ENCODE assay signal across 8 cellular contexts in the genomic region with DNA sequence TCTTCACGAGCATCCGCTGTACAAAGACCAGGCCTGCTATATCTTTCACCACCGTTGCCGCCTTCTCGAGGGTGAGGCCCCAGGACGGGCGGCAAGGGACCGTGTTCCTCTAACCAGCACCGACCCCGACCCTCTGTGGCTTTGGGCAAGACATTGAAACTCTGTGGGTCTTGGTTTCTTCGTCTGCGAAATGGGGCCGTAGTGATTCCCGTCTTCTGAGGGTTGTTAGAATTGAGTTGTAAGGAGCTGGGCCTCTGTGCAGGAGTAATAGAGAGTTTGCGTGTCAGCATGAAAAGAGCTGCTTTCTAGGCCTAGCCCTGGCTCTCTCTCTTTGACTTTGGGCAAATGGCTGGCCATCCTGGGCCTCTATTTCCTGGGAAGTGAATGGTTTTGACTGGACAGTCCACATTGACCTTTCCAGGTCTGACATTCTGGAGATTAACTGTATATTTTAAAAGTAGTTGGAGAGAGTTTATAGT. TPM values are rescaled to one million over a fixed set of nuclear protein-coding genes. Genes with fewer than 3 reads are reported as not detected.
DNase-seq lines count a peak whose midpoint lies in the region; ATAC-seq and TF ChIP-seq lines count a peak whose summit lies in the region.

No MANE protein-coding gene starts in this region.

- H3T11ph ChIP-seq in H9 (ENCODE audit: low read length): no peak overlapping the region

- no peaks in the 10 kb centered on the region for H3K9me3 ChIP-seq in H9 (ENCODE audit: control insufficient read depth, low read depth, low read length)
- no peaks in the 10 kb centered on the region for H3K9me3 ChIP-seq in gastrocnemius medialis

- H4K20me1 ChIP-seq in H9 (ENCODE audit: control insufficient read depth, insufficient read depth, insufficient read length): no peaks in the 10 kb centered on the region

- ATAC-seq in SK-N-SH treated with all-trans-retinoic acid at 6 μM for 48 hours (peak; percentile 33), foreskin keratinocyte (no peak), gastrocnemius medialis (peak in 1 of 2 donors; percentile 5), GM21360 (IDR thresholded peaks at IDR 0.05; ENCODE audit: unreplicated experiment) (no peak)

- intact Hi-C loops in CD14-positive monocyte (cut with micrococcal nuclease): no loop called here
- intact Hi-C loops in gastrocnemius medialis (cut with DNase I; ENCODE audit: low total_unique reads): loop anchor here (1.0 to 5.0 kb wide), 4 partner anchors 79 to 288 kb away; a partner anchor contains a TSS

- H2BK5ac ChIP-seq in H9 (ENCODE audit: insufficient read length, low read length): no peak overlapping the region

- H3K9me3 Mint-ChIP-seq in CD14-positive monocyte: peaks cover 0 to 2% (median 0%) of the 10 kb centered on the region in 7 donors
- no peaks in the 10 kb centered on the region; a peak in 1 of 5 replicates for H3K9me3 Mint-ChIP-seq in H9

- H3K14ac ChIP-seq in H9 (ENCODE audit: insufficient read depth, low read length): peak overlapping the region; percentile 77

- H3K27ac Mint-ChIP-seq in CD14-positive monocyte: peak overlapping the region; percentile 78 to 93 (median 85)
- H3K27ac Mint-ChIP-seq in H9: peak overlapping the region; percentile 44 to 99 (median 96); a peak in 5 of 7 replicates

- H3K36me3 Mint-ChIP-seq in CD14-positive monocyte (peaks cover 13 to 25% of the 10 kb centered on the region in 2 donors), H9 (ENCODE audit: insufficient read depth in 1 of 3, low read depth in 3 of 3) (peaks cover 14 to 30% (median 24%) of the 10 kb centered on the region in 3 experiments; a peak in 6 of 7 replicates)

- no peak overlapping the region for H4K5ac ChIP-seq in H9 (ENCODE audit: insufficient read length, low read depth, low read length)

- DNase-seq in CD14-positive monocyte (ENCODE audit: low spot score) (no peak), H9 (no peak), foreskin keratinocyte (peak in 1 of 2 donors; percentile 13), gastrocnemius medialis (no peak), NCI-H1417 treated with DMSO at 0.1 percent for 48 hours (lab: John Stamatoyannopoulos, UW) (no peak), COR-L47 (lab: John Stamatoyannopoulos, UW) (no peak)

- H3K27ac ChIP-seq in H9 (ENCODE audit: insufficient read length, low read depth, low read length) (no peak overlapping the region), foreskin keratinocyte (peak overlapping the region; percentile 72), gastrocnemius medialis (peak overlapping the region; percentile 93 to 97 (median 96))

- H3K4me1 Mint-ChIP-seq in CD14-positive monocyte: peaks cover 23% of the 10 kb centered on the region
- peaks cover 15 to 20% of the 10 kb centered on the region in 2 experiments for H3K4me1 Mint-ChIP-seq in H9

- peak overlapping the region; percentile 81 for H3K18ac ChIP-seq in H9 (ENCODE audit: insufficient read length, low read depth, low read length)

- in situ Hi-C loops in gastrocnemius medialis (cut with MboI; ENCODE audit: low sequenced_read_pairs in 4 of 4): loop anchor here in 1 of 4 donors (25.0 kb wide), 1 partner anchor 287 kb away; no protein-coding TSS in a partner anchor

- H4K91ac ChIP-seq in H9 (ENCODE audit: insufficient read length, low read depth, low read length): no peak overlapping the region

- H3K79me1 ChIP-seq in H9 (ENCODE audit: insufficient read depth, low read depth, low read length, poor library complexity, severe bottlenecking): peaks cover 5% of the 10 kb centered on the region

- TF ChIP-seq CTCF in CD14-positive monocyte (IDR thresholded peaks at IDR 0.05) (no peak), H9 (conservative IDR thresholded peaks at IDR 0.05) (no peak), foreskin keratinocyte (conservative IDR thresholded peaks at IDR 0.05) (no peak), gastrocnemius medialis (IDR thresholded peaks at IDR 0.05 in 4 of 5, conservative IDR thresholded peaks at IDR 0.05 in 1 of 5) (no peak)

- peak overlapping the region; percentile 94 to 100 (median 97) for H3K4me3 ChIP-seq in gastrocnemius medialis

- no peak overlapping the region for H2BK120ac ChIP-seq in H9 (ENCODE audit: low read depth, low read length, poor library complexity, severe bottlenecking)

- H3K23me2 ChIP-seq in H9 (ENCODE audit: insufficient read length, low read depth, low read length, poor library complexity, severe bottlenecking): peaks cover 12% of the 10 kb centered on the region

- H3K27me3 Mint-ChIP-seq in CD14-positive monocyte (ENCODE audit: low read depth in 3 of 3) (no peaks in the 10 kb centered on the region), H9 (ENCODE audit: low read depth) (peaks cover 3% of the 10 kb centered on the region; the same call in 1 of the 2 replicates)

- H3K23ac ChIP-seq in H9 (ENCODE audit: insufficient read length, low read depth, low read length): no peak overlapping the region

- no peak overlapping the region for H2BK15ac ChIP-seq in H9 (ENCODE audit: low read depth, low read length)

- H2AK5ac ChIP-seq in H9 (ENCODE audit: insufficient read length, low read length): no peak overlapping the region

- H3K4me3 Mint-ChIP-seq in CD14-positive monocyte (peak overlapping the region; percentile 90 to 94), H9 (peak overlapping the region; percentile 97 to 98)

- no peak for TF ChIP-seq POLR2A in gastrocnemius medialis (IDR thresholded peaks at IDR 0.05)

- H3K56ac ChIP-seq in H9 (ENCODE audit: insufficient read length, low read depth, low read length): no peak overlapping the region

- H3K27me3 ChIP-seq in H9 (ENCODE audit: insufficient read depth, low read length) (no peaks in the 10 kb centered on the region), foreskin keratinocyte (no peaks in the 10 kb centered on the region), gastrocnemius medialis (no peaks in the 10 kb centered on the region)

- H3K36me3 ChIP-seq in gastrocnemius medialis: peaks cover 0 to 23% of the 10 kb centered on the region in 2 donors

- no peak overlapping the region for H2BK12ac ChIP-seq in H9 (ENCODE audit: insufficient read length, low read depth, low read length)

- no peak overlapping the region for H2AFZ ChIP-seq in H9 (ENCODE audit: low read length)

- H4K8ac ChIP-seq in H9 (replicated peaks; ENCODE audit: insufficient read length, low read depth, low read length): no peak overlapping the region

- H3K4me2 ChIP-seq in H9 (ENCODE audit: insufficient read depth, insufficient read length, low read length): peak overlapping the region; percentile 92

- no peak overlapping the region for H2BK20ac ChIP-seq in H9 (ENCODE audit: low read depth, low read length, poor library complexity, severe bottlenecking)

- peaks cover 13% of the 10 kb centered on the region; the same call in 1 of the 2 replicates for H3K79me2 ChIP-seq in H9 (ENCODE audit: insufficient read depth, low read length)

- no peak overlapping the region; the same call in 1 of the 2 replicates for H3K4ac ChIP-seq in H9 (ENCODE audit: low read depth, low read length)

- no CpG with 5 or more reads among the region's 15 CpGs for WGBS in H9 (ENCODE audit: extremely low coverage, insufficient read length, low lambda C conversion rate)

- peak overlapping the region; percentile 89 for H3K9ac ChIP-seq in H9 (ENCODE audit: extremely low read depth, insufficient read length, low read length)

- H3K4me1 ChIP-seq in H9 (ENCODE audit: insufficient read depth, low read length): peaks cover 3% of the 10 kb centered on the region; the same call in 1 of the 2 replicates
- peaks cover 15% of the 10 kb centered on the region for H3K4me1 ChIP-seq in foreskin keratinocyte
- H3K4me1 ChIP-seq in gastrocnemius medialis: peaks cover 18 to 22% of the 10 kb centered on the region in 2 donors

TF ChIP-seq in SK-N-SH treated with all-trans-retinoic acid at 6 μM for 48 hours, 23 proteins besides CTCF, POLR2A, EP300 and RAD21:
- TF ChIP-seq OSR1 (CRISPR knock-in tag; IDR thresholded peaks at IDR 0.05) (no peak), PPARA (CRISPR knock-in tag; IDR thresholded peaks at IDR 0.05; ENCODE audit: borderline replicate concordance) (no peak), ZNF565 (CRISPR knock-in tag; conservative IDR thresholded peaks at IDR 0.05; ENCODE audit: low read depth) (no peak), TOX (CRISPR knock-in tag; IDR thresholded peaks at IDR 0.05; ENCODE audit: borderline replicate concordance) (no peak), ZNF8 (CRISPR knock-in tag; IDR thresholded peaks at IDR 0.05) (no peak), ISL1 (CRISPR knock-in tag; IDR thresholded peaks at IDR 0.05) (no peak), ZFP3 (CRISPR knock-in tag; IDR thresholded peaks at IDR 0.05) (no peak), GLIS3 (CRISPR knock-in tag; IDR thresholded peaks at IDR 0.05) (no peak), ARNTL (CRISPR knock-in tag; IDR thresholded peaks at IDR 0.05; ENCODE audit: borderline replicate concordance, low read depth) (no peak), ZFP30 (CRISPR knock-in tag; IDR thresholded peaks at IDR 0.05) (no peak), CSDC2 (CRISPR knock-in tag; IDR thresholded peaks at IDR 0.05) (no peak)
- TF ChIP-seq, protein P1, sequence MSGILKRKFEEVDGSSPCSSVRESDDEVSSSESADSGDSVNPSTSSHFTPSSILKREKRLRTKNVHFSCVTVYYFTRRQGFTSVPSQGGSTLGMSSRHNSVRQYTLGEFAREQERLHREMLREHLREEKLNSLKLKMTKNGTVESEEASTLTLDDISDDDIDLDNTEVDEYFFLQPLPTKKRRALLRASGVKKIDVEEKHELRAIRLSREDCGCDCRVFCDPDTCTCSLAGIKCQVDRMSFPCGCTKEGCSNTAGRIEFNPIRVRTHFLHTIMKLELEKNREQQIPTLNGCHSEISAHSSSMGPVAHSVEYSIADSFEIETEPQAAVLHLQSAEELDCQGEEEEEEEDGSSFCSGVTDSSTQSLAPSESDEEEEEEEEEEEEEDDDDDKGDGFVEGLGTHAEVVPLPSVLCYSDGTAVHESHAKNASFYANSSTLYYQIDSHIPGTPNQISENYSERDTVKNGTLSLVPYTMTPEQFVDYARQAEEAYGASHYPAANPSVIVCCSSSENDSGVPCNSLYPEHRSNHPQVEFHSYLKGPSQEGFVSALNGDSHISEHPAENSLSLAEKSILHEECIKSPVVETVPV (CRISPR knock-in tag; IDR thresholded peaks at IDR 0.05): no peak
TF ChIP-seq in SK-N-SH treated with all-trans-retinoic acid at 6 μM for 48 hours: peak in this region for 0.

RNA-seq across cellular contexts. Expression of a gene that starts 0.6 kb away (rescaled TPM):
- polyA plus RNA-seq in CD14-positive monocyte (10 to 100 TPM; 42.5 to 47.8 TPM), foreskin keratinocyte (126 and 138 TPM in 2 replicates)
- total RNA-seq in H9 (2021) (123 and 125 TPM in 2 replicates), foreskin keratinocyte (102 and 116 TPM in 2 replicates), gastrocnemius medialis (100 to 1,000 TPM in 3 of 4 donors, 10 to 100 TPM in 1; 91.6 to 141 (median 121) TPM)

RNA-seq across cellular contexts. Expression of a gene that starts 0.7 kb away (rescaled TPM):
- polyA plus RNA-seq in CD14-positive monocyte (1 to 10 TPM in 1 of 2 donors, under 1 TPM in 1; 0.76 to 1.5 TPM), foreskin keratinocyte (2.1 and 2.6 TPM in 2 replicates)
- total RNA-seq in H9 (2021) (12.3 and 12.6 TPM in 2 replicates), foreskin keratinocyte (2.5 and 2.8 TPM in 2 replicates), gastrocnemius medialis (1 to 10 TPM; 1.8 to 5.8 (median 3.4) TPM)

RNA-seq across cellular contexts. Expression of a gene that starts 47.8 kb away (rescaled TPM):
- polyA plus RNA-seq in CD14-positive monocyte (not detected), foreskin keratinocyte (not detected in 2 replicates)
- total RNA-seq in H9 (2021) (not detected in 2 replicates), foreskin keratinocyte (not detected in 2 replicates), gastrocnemius medialis (not detected)
